In the genomic region with DNA sequence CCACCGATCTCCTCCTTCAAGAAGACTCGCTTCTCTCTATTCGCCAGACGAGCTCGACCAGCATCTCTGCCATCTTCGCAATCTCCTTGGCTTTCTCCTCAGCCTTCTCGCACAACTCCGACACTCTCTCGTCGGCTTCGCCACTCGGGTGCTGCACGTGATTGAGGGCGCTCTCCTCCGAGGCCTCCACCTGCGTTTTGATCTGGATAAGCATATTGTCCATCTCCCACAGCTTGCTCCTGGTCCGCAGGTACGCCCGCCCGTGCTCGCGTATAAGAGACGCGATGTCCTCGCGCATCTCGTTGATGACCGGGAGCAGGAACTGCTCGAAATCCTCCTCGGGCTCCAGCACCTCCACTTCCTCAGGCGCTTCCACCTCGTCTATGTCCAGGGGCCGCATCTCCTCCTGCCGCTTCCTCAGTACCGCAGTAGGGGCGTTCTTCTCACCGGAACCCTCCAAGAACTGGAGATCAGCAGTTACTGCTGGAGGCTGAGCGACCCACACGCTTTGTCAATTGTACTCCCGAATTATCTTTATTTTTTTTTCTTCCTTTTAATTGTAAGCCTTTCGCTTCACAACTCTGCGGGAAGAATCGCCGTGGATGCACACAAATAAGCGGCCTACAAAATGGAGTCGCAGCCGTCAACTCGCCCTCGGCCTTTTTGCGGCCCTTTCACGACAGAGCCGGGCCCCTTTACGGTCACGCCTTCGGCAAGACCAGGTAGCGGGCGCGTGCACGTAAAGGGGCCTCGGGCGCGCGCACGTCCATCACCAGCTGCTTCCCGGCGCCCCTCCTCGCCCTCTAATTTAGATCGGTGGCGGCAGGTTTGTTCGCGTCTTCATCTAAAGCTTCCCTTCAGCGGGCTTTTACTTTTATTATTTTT, we compare ENCODE assay signal across 8 cellular contexts. TPM values are rescaled to one million over a fixed set of nuclear protein-coding genes. Genes with fewer than 3 reads are reported as not detected.
DNase-seq lines count a peak whose midpoint lies in the region; ATAC-seq and TF ChIP-seq lines count a peak whose summit lies in the region.

A gene (minus strand): TSS at position 636 of the 885 bp plus-strand sequence. CDS start 236 bp downstream, at position 400.

- H3K9me3 ChIP-seq in PC-9 (ENCODE audit: insufficient read depth, low read depth) = no peaks in the 10 kb centered on the region

- TF ChIP-seq CTCF in PC-9 (conservative IDR thresholded peaks at IDR 0.05) (no peak), epithelial cell of proximal tubule (conservative IDR thresholded peaks at IDR 0.05; ENCODE audit: low read depth, low read length) (no peak)

- POLR2A ChIA-PET in PC-9 (lab: Charles Lee; ENCODE audit: unreplicated experiment) = interaction anchor here (0.6 to 1.0 kb wide), 3 partner anchors 15 to 76 kb away, joined by 3 to 6 read pairs (median 4); no protein-coding TSS in a partner anchor

- DNase-seq in DMS 273 (lab: John Stamatoyannopoulos, UW; ENCODE audit: unreplicated experiment) (peak; percentile 98), PC-9 (peak; percentile 87 to 95), epithelial cell of proximal tubule (ENCODE audit: low read depth) (peak; percentile 78), mucosa of gallbladder (ENCODE audit: low spot score) (peak; percentile 97)
- DNase-seq in Jurkat, Clone E6-1 (ENCODE audit: low read depth, low spot score) = peak; percentile 97
- peak; percentile 95 for DNase-seq in activated T-cell treated with anti-CD3 and anti-CD28 coated beads, Interleukin-2, amount 50 U/mL, for 1 hour
- DNase-seq in stimulated activated CD8-positive, alpha-beta memory T cell treated with anti-CD3 and anti-CD28 coated beads, Interleukin-4, amount 100 ng/mL, for 24 hours (ENCODE audit: low read depth) = peak; percentile 96

- H3K27me3 ChIP-seq in PC-9 (ENCODE audit: insufficient read depth, low read depth) = no peaks in the 10 kb centered on the region

- peak within 1 kb of the TSS; percentile 95 for H2AFZ ChIP-seq in PC-9

- H3K4me2 ChIP-seq in PC-9 = peak within 1 kb of the TSS; percentile 90

- H3K36me3 ChIP-seq in PC-9 (ENCODE audit: low read depth) = peaks cover 11% of the 10 kb centered on the region

- peak within 1 kb of the TSS; percentile 50 for H3K27ac ChIP-seq in PC-9

- H4K20me1 ChIP-seq in PC-9 (ENCODE audit: insufficient read depth) = no peaks in the 10 kb centered on the region

- CTCF ChIA-PET in PC-9 (lab: Charles Lee) = interaction anchor here (0.6 to 0.9 kb wide), 3 partner anchors 13 to 69 kb away, joined by 3 to 4 read pairs (median 3); a partner anchor contains a TSS

- H3K4me3 ChIP-seq in Jurkat, Clone E6-1 (ENCODE audit: low read length) = peak within 1 kb of the TSS; percentile 93
- peak within 1 kb of the TSS; percentile 96 for H3K4me3 ChIP-seq in PC-9
- H3K4me3 ChIP-seq in epithelial cell of proximal tubule (ENCODE audit: low read depth, low read length) = peak within 1 kb of the TSS; percentile 72

- TSS peak; percentile 81 for BruUV-seq in PC-9 (replicated peaks; lab: Mats Ljungman, UMichigan)

- peaks cover 18% of the 10 kb centered on the region for H3K4me1 ChIP-seq in PC-9 (replicated peaks; ENCODE audit: insufficient read depth)

- intact Hi-C loops in PC-9 (cut with micrococcal nuclease; ENCODE audit: unreplicated experiment) = loop anchor here (1.0 kb wide), 1 partner anchor 14 kb away; no protein-coding TSS in a partner anchor

- peak; percentile 64 for ATAC-seq in GM21529 (IDR thresholded peaks at IDR 0.05; ENCODE audit: unreplicated experiment)

- no peaks in the 10 kb centered on the region for H3K9me2 ChIP-seq in PC-9 (ENCODE audit: insufficient read depth)

- peaks cover 9% of the 10 kb centered on the region; the same call in 1 of the 2 replicates for H3F3A ChIP-seq in PC-9 (ENCODE audit: insufficient read depth, low read depth)

- H3K79me2 ChIP-seq in PC-9 (ENCODE audit: low read depth) = peaks cover 42% of the 10 kb centered on the region

RNA-seq across cellular contexts. Expression of the gene that starts here (rescaled TPM):
- 58.2 TPM for polyA plus RNA-seq in Jurkat, Clone E6-1 (2012; ENCODE audit: insufficient read depth, insufficient read length)
- total RNA-seq in PC-9 (2021) = 51.4 and 52.1 TPM in 2 replicates
- total RNA-seq in epithelial cell of proximal tubule = 30.9 and 49.1 TPM in 2 replicates
- 51.2 TPM for total RNA-seq in mucosa of gallbladder

Comparison
In these comparisons a context has a peak if more than half of its experiments do, and no peak if none do; other contexts are left out.
1. Peak in every context shown above with its lines: DNase-seq, ATAC-seq, H3K4me3 ChIP-seq and H3K27ac ChIP-seq.